8 cellular contexts compared by ENCODE assay signal in the genomic region with DNA sequence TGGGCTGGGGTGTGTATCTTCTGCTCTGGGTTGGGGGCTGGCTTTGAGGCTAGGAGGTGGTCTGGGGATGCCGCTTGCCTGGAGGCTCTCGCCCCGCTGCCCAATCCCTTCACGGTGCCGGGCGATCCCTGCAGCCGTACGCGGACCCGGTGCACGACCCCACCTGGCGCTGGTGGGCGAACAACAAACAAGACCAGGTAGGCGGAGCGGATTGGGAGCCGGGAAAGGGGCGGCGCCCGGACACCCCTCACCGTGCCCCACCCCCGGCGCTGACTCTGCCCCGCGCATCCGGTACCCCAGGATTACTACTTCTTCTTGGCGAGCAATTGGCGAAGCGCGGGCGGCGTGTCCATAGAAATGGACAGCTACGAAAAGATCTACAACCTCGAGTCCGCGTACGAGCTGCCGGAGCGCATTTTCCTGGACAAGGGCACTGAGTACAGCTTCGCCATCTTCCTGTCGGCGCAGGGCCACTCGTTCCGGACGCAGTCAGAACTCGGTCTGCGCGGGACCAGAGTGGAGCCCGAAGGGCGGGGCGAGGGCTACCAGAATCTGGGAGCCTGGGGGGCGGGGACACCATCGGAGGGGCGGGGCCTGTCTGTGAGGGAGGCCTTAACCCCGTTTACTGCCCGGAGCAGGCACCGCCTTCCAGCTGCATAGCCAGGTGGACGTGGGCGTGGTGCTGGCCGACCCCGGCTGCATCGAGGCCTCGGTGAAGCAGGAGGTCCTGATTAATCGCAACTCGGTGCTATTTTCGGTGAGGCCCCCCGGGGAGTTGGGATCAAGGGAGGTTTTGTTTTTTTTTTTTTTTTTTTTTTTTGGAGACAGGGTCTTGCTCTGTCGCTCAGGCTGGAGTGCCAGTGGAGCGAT. TPM values are rescaled to one million over a fixed set of nuclear protein-coding genes. Genes with fewer than 3 reads are reported as not detected.
DNase-seq lines count a peak whose midpoint lies in the region; ATAC-seq, FAIRE-seq and TF ChIP-seq lines count a peak whose summit lies in the region.

No MANE protein-coding gene starts in this region.

- intact Hi-C loops in CD14-positive monocyte (cut with micrococcal nuclease): no loop called here

- DNase-seq in CD14-positive monocyte (ENCODE audit: low spot score) (peak; percentile 69), H54 (ENCODE audit: insufficient read length, low spot score) (peak; percentile 92), NCI-H345 treated with DMSO at 0.1 percent for 48 hours (lab: John Stamatoyannopoulos, UW; ENCODE audit: unreplicated experiment) (peak; percentile 99), ecto neural progenitor cell (ENCODE audit: low spot score) (peak; percentile 89), lung microvascular endothelial cell (ENCODE audit: low read depth in 2 of 2) (peak; percentile 45 to 69)
- DNase-seq in activated CD4-positive, alpha-beta T cell treated with anti-CD3 and anti-CD28 coated beads, Interleukin-2, amount 10 ng/mL, durations not matched to agents 7 days and 5 days: peak; percentile 90
- peak; percentile 32 for DNase-seq in stimulated activated CD8-positive, alpha-beta memory T cell treated with anti-CD3 and anti-CD28 coated beads, Interleukin-12 subunit alpha, Interleukin-12 subunit beta, amount 100 ng/mL, for 4 hours (ENCODE audit: low read depth)

- H3K4me3 Mint-ChIP-seq in CD14-positive monocyte: peak overlapping the region; percentile 86 to 92
- H3K4me3 Mint-ChIP-seq in activated CD4-positive, alpha-beta T cell treated with anti-CD3 and anti-CD28 coated beads, Interleukin-2, amount 10 ng/mL, durations not matched to agents 7 days and 5 days: peak overlapping the region; percentile 81

- POLR2A ChIA-PET in activated CD4-positive, alpha-beta T cell treated with anti-CD3 and anti-CD28 coated beads, Interleukin-2, amount 10 ng/mL, durations not matched to agents 7 days and 5 days (lab: Charles Lee): no interaction called here

- H3K9me3 Mint-ChIP-seq in CD14-positive monocyte: peaks cover 0 to 13% (median 7%) of the 10 kb centered on the region in 7 donors
- H3K9me3 Mint-ChIP-seq in activated CD4-positive, alpha-beta T cell treated with anti-CD3 and anti-CD28 coated beads, Interleukin-2, amount 10 ng/mL, durations not matched to agents 7 days and 5 days: no peaks in the 10 kb centered on the region

- TF ChIP-seq CTCF in CD14-positive monocyte (IDR thresholded peaks at IDR 0.05): no peak

- peaks cover 36 to 52% (median 43%) of the 10 kb centered on the region in 3 donors for H3K27me3 Mint-ChIP-seq in CD14-positive monocyte (ENCODE audit: low read depth in 3 of 3)
- peaks cover 34% of the 10 kb centered on the region for H3K27me3 Mint-ChIP-seq in activated CD4-positive, alpha-beta T cell treated with anti-CD3 and anti-CD28 coated beads, Interleukin-2, amount 10 ng/mL, durations not matched to agents 7 days and 5 days

- peaks cover 0 to 3% of the 10 kb centered on the region in 2 donors for H3K36me3 Mint-ChIP-seq in CD14-positive monocyte
- no peaks in the 10 kb centered on the region for H3K36me3 Mint-ChIP-seq in activated CD4-positive, alpha-beta T cell treated with anti-CD3 and anti-CD28 coated beads, Interleukin-2, amount 10 ng/mL, durations not matched to agents 7 days and 5 days (ENCODE audit: low read depth)

- H3K4me1 Mint-ChIP-seq in CD14-positive monocyte: peaks cover 24% of the 10 kb centered on the region
- H3K4me1 Mint-ChIP-seq in activated CD4-positive, alpha-beta T cell treated with anti-CD3 and anti-CD28 coated beads, Interleukin-2, amount 10 ng/mL, durations not matched to agents 7 days and 5 days: peaks cover 19% of the 10 kb centered on the region

- peak; percentile 44; the same call in 1 of the 2 replicates for TF ChIP-seq POLR2A in H54 (IDR thresholded peaks at IDR 0.05; ENCODE audit: low read depth, low read length)

- H3K27ac Mint-ChIP-seq in CD14-positive monocyte: peak overlapping the region in 5 of 7 donors; percentile 25 to 63 (median 50)
- peak overlapping the region; percentile 54 for H3K27ac Mint-ChIP-seq in activated CD4-positive, alpha-beta T cell treated with anti-CD3 and anti-CD28 coated beads, Interleukin-2, amount 10 ng/mL, durations not matched to agents 7 days and 5 days

- no peak for FAIRE-seq in H54 (lab: Jason Lieb, UNC)

- no peak for ATAC-seq in GM21515 (IDR thresholded peaks at IDR 0.05; ENCODE audit: unreplicated experiment)

- CTCF ChIA-PET in activated CD4-positive, alpha-beta T cell treated with anti-CD3 and anti-CD28 coated beads, Interleukin-2, amount 10 ng/mL, durations not matched to agents 7 days and 5 days (lab: Charles Lee): interaction anchor here (0.6 to 3.1 kb wide), 3 partner anchors 12 to 516 kb away, joined by 3 to 13 read pairs (median 3); partner anchors contain the start of genes PSMD8 and RINL

RNA-seq across cellular contexts. Expression of gene PSMD8, which starts 12.1 kb away (rescaled TPM):
- 100 to 1,000 TPM; 179 to 207 TPM for polyA plus RNA-seq in CD14-positive monocyte
- total RNA-seq in activated CD4-positive, alpha-beta T cell treated with anti-CD3 and anti-CD28 coated beads, Interleukin-2, amount 10 ng/mL, durations not matched to agents 7 days and 5 days: 100 to 1,000 TPM; 178 to 186 TPM
- total RNA-seq in lung microvascular endothelial cell: 178 and 202 TPM in 2 replicates

RNA-seq across cellular contexts. Expression of gene GGN, which starts 25.5 kb away (rescaled TPM):
- under 1 TPM in 1 of 2 donors, not detected in 1; 0.12 TPM for polyA plus RNA-seq in CD14-positive monocyte
- not detected for total RNA-seq in activated CD4-positive, alpha-beta T cell treated with anti-CD3 and anti-CD28 coated beads, Interleukin-2, amount 10 ng/mL, durations not matched to agents 7 days and 5 days
- total RNA-seq in lung microvascular endothelial cell: 0.22 TPM in 1 of 2 replicates, not detected in the other

RNA-seq across cellular contexts. Expression of gene SPRED3, which starts 26.2 kb away (rescaled TPM):
- polyA plus RNA-seq in CD14-positive monocyte: not detected
- 1 to 10 TPM; 1.2 to 1.8 TPM for total RNA-seq in activated CD4-positive, alpha-beta T cell treated with anti-CD3 and anti-CD28 coated beads, Interleukin-2, amount 10 ng/mL, durations not matched to agents 7 days and 5 days
- under 0.01 and 0.87 TPM in 2 replicates for total RNA-seq in lung microvascular endothelial cell

RNA-seq across cellular contexts. Expression of gene CATSPERG, which starts 26.7 kb away (rescaled TPM):
- polyA plus RNA-seq in CD14-positive monocyte: 1 to 10 TPM; 3.9 to 4.6 TPM
- total RNA-seq in activated CD4-positive, alpha-beta T cell treated with anti-CD3 and anti-CD28 coated beads, Interleukin-2, amount 10 ng/mL, durations not matched to agents 7 days and 5 days: 1 to 10 TPM; 4.2 to 5.6 TPM
- 0.44 and 1.8 TPM in 2 replicates for total RNA-seq in lung microvascular endothelial cell

RNA-seq across cellular contexts. Expression of gene FAM98C, which starts 40.6 kb away (rescaled TPM):
- polyA plus RNA-seq in CD14-positive monocyte: 10 to 100 TPM in 1 of 2 donors, 1 to 10 TPM in 1; 8.5 to 12.6 TPM
- 10 to 100 TPM; 27.5 to 37.2 TPM for total RNA-seq in activated CD4-positive, alpha-beta T cell treated with anti-CD3 and anti-CD28 coated beads, Interleukin-2, amount 10 ng/mL, durations not matched to agents 7 days and 5 days
- 4.0 and 4.8 TPM in 2 replicates for total RNA-seq in lung microvascular endothelial cell

Comparison
In these comparisons a context has a peak if more than half of its experiments do, and no peak if none do; other contexts are left out.
1. DNase-seq: peak in every context shown above with its lines; median percentile 99 in NCI-H345 treated with DMSO at 0.1 percent for 48 hours; 92 in H54; 90 in activated CD4-positive, alpha-beta T cell treated with anti-CD3 and anti-CD28 coated beads, Interleukin-2, amount 10 ng/mL, durations not matched to agents 7 days and 5 days; 89 in ecto neural progenitor cell; 69 in CD14-positive monocyte; 57 in lung microvascular endothelial cell; 32 in stimulated activated CD8-positive, alpha-beta memory T cell treated with anti-CD3 and anti-CD28 coated beads, Interleukin-12 subunit alpha, Interleukin-12 subunit beta, amount 100 ng/mL, for 4 hours.